23 cellular contexts compared by ENCODE assay signal in the genomic region with DNA sequence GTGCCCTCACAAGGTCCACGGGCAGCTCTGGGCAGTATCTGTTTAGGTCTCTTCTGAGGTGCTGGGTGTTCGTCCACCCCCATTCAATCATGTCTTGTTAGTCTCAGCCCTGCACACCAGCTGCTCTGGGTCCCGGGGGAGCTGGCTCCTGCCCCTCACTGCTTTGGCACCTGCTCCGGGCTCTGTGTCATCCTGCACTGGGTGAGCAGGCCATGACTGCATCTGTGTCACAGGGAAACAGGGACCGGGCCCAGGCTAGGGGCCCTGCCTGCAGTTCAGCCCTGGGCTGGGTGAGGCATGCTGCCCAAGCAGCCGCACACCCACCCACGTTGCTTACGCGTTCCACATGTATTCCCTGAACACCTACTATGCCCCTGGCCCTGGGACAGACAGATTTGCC. TPM values are rescaled to one million over a fixed set of nuclear protein-coding genes. Genes with fewer than 3 reads are reported as not detected.
DNase-seq lines count a peak whose midpoint lies in the region; ATAC-seq, FAIRE-seq and TF ChIP-seq lines count a peak whose summit lies in the region.
"Had no signal": no experiment of that assay in that cellular context is flagged by ENCODE, and none has a peak within 500 bp of the region (broad histone marks: within the 10 kb centered on the region; RNA-seq: fewer than 3 reads in every experiment).

No MANE protein-coding gene starts in this region.

- H3K27me3 ChIP-seq in GM12878 (replicated peaks in 1 of 2; ENCODE audit: control insufficient read depth in 2 of 2, insufficient read depth in 2 of 2, low read length in 1 of 2) (peaks cover 11% of the 10 kb centered on the region in 2 experiments; a peak in 3 of 4 replicates), stomach (peaks cover 0 to 94% (median 30%) of the 10 kb centered on the region in 3 donors)

- H3K27ac Mint-ChIP-seq in stimulated activated effector memory CD8-positive, alpha-beta T cell treated with anti-CD3 and anti-CD28 coated beads, Interleukin-12 subunit alpha, Interleukin-12 subunit beta, amount 100 ng/mL, for 72 hours, result no peak overlapping the region
- H3K27ac Mint-ChIP-seq: activated naive CD8-positive, alpha-beta T cell treated with anti-CD3 and anti-CD28 coated beads, Interleukin-2, amount 10 ng/mL, durations not matched to agents 7 days and 5 days; activated T-helper 1 cell treated with anti-CD3 and anti-CD28 coated beads, Interleukin-12 subunit alpha, Interleukin-12 subunit beta, Interleukin-2, Interleukin-4 antibody, amounts not matched to agents 30 ng/mL and 10 ng/mL and 1 ng/mL, durations not matched to agents 14 hours and 24 hours and 36 hours; T-helper 2 cell treated with Interferon-gamma antibody and Interleukin-4, amounts not matched to agents 5 μg/mL and 100 μg/mL, for 36 hours had no signal

- TF ChIP-seq CTCF in GM12878 (IDR thresholded peaks at IDR 0.05 in 2 of 3, conservative IDR thresholded peaks at IDR 0.05 in 1 of 3; ENCODE audit: control insufficient read depth in 2 of 3, extremely low read depth in 1 of 3, insufficient read depth in 1 of 3, low read depth in 3 of 3, low read length in 3 of 3) (no peak), stomach (IDR thresholded peaks at IDR 0.05) (no peak)

- CTCF ChIA-PET in GM12878 (lab: Yijun Ruan, JAX), result interaction anchor here (0.6 kb wide), 1 partner anchor 27 kb away, joined by 3 read pairs; no protein-coding TSS in a partner anchor

- no peaks in the 10 kb centered on the region for H3K9me3 ChIP-seq in GM12878 (replicated peaks; ENCODE audit: control insufficient read depth, insufficient read depth, low read length)
- no peaks in the 10 kb centered on the region for H3K9me3 ChIP-seq in stomach
- H3K9me3 ChIP-seq: gastroesophageal sphincter, SJSA1, tibial artery had no signal

- H2AFZ ChIP-seq in GM12878 (ENCODE audit: control insufficient read depth, low read depth, low read length), result no peak overlapping the region

- no peaks in the 10 kb centered on the region for H3K36me3 ChIP-seq in GM12878 (ENCODE audit: control insufficient read depth in 2 of 2, insufficient read depth in 2 of 2, low read length in 1 of 2)
- H3K36me3 ChIP-seq in stomach, result no peaks in the 10 kb centered on the region
- H3K36me3 ChIP-seq: gastroesophageal sphincter, SJSA1, tibial artery had no signal

- intact Hi-C loops in GM12878 (cut with micrococcal nuclease; ENCODE audit: unreplicated experiment), result no loop called here
- intact Hi-C loops in stomach (cut with DNase I; ENCODE audit: low total_unique reads), result no loop called here

- no peak for TF ChIP-seq EP300 in GM12878 (IDR thresholded peaks at IDR 0.05; ENCODE audit: borderline replicate concordance in 1 of 2, control insufficient read depth in 1 of 2, low read depth in 2 of 2, low read length in 2 of 2)
- TF ChIP-seq EP300 in stomach (IDR thresholded peaks at IDR 0.05), result no peak

- H3K79me2 ChIP-seq in GM12878 (ENCODE audit: control insufficient read depth, insufficient read depth, low read length), result no peaks in the 10 kb centered on the region

- no peaks in the 10 kb centered on the region for H3K36me3 Mint-ChIP-seq in stimulated activated effector memory CD8-positive, alpha-beta T cell treated with anti-CD3 and anti-CD28 coated beads, Interleukin-12 subunit alpha, Interleukin-12 subunit beta, amount 100 ng/mL, for 72 hours
- H3K36me3 Mint-ChIP-seq: activated naive CD8-positive, alpha-beta T cell treated with anti-CD3 and anti-CD28 coated beads, Interleukin-2, amount 10 ng/mL, durations not matched to agents 7 days and 5 days had no signal

- no peak overlapping the region for H3K4me3 Mint-ChIP-seq in stimulated activated effector memory CD8-positive, alpha-beta T cell treated with anti-CD3 and anti-CD28 coated beads, Interleukin-12 subunit alpha, Interleukin-12 subunit beta, amount 100 ng/mL, for 72 hours
- H3K4me3 Mint-ChIP-seq: activated naive CD8-positive, alpha-beta T cell treated with anti-CD3 and anti-CD28 coated beads, Interleukin-2, amount 10 ng/mL, durations not matched to agents 7 days and 5 days; activated T-helper 1 cell treated with anti-CD3 and anti-CD28 coated beads, Interleukin-12 subunit alpha, Interleukin-12 subunit beta, Interleukin-2, Interleukin-4 antibody, amounts not matched to agents 30 ng/mL and 10 ng/mL and 1 ng/mL, durations not matched to agents 14 hours and 24 hours and 36 hours; T-helper 2 cell treated with Interferon-gamma antibody and Interleukin-4, amounts not matched to agents 5 μg/mL and 100 μg/mL, for 36 hours had no signal

- POLR2A ChIA-PET in GM12878 (lab: Charles Lee), result no interaction called here

- SMC1A ChIA-PET in GM12878 (lab: Charles Lee; ENCODE audit: uncharacterized antibody, unreplicated experiment), result no interaction called here

- ATAC-seq in GM12878, result peak; percentile 32
- peak; percentile 11 for ATAC-seq in stimulated activated effector memory CD8-positive, alpha-beta T cell treated with anti-CD3 and anti-CD28 coated beads, Interleukin-12 subunit alpha, Interleukin-12 subunit beta, amount 100 ng/mL, for 72 hours
- ATAC-seq: gastroesophageal sphincter, HepG2, left cardiac atrium had no signal

- in situ Hi-C loops in GM12878 (cut with MboI), result no loop called here

- RAD21 ChIA-PET in GM12878 (lab: Charles Lee; ENCODE audit: unreplicated experiment), result no interaction called here

- H3K27ac ChIP-seq in GM12878 (ENCODE audit: control insufficient read depth, insufficient read depth) (no peak overlapping the region), stomach (no peak overlapping the region)
- H3K27ac ChIP-seq: 22Rv1, gastroesophageal sphincter, SJSA1, tibial artery had no signal

- TF ChIP-seq RAD21 in GM12878 (IDR thresholded peaks at IDR 0.05; ENCODE audit: insufficient read depth, low read depth, low read length), result no peak

- DNase-seq in DMS153 (lab: John Stamatoyannopoulos, UW), result peak; percentile 28
- DNase-seq in DMS153 treated with DMSO at 0.1 percent for 48 hours (lab: John Stamatoyannopoulos, UW; ENCODE audit: unreplicated experiment), result no peak
- peak; percentile 94 for DNase-seq in NCI-H2171 treated with DMSO at 0.1 percent for 48 hours (lab: John Stamatoyannopoulos, UW)
- no peak for DNase-seq in GM12878 (ENCODE audit: low read depth, low spot score)
- no peak for DNase-seq in stimulated activated effector memory CD8-positive, alpha-beta T cell treated with anti-CD3 and anti-CD28 coated beads, Interleukin-12 subunit alpha, Interleukin-12 subunit beta, amount 100 ng/mL, for 72 hours (ENCODE audit: low spot score in 2 of 2)
- DNase-seq in stimulated activated naive CD4-positive, alpha-beta T cell (lab: John Stamatoyannopoulos, UW), result no peak
- no peak for DNase-seq in stomach
- DNase-seq in H4 (ENCODE audit: low spot score), result no peak
- DNase-seq: activated CD4-positive, CD25-positive, alpha-beta regulatory T cell treated with anti-CD3 and anti-CD28 coated beads, Interleukin-2, amount 50 U/mL, for 72 hours; activated naive CD8-positive, alpha-beta T cell treated with anti-CD3 and anti-CD28 coated beads, Interleukin-2, amount 10 ng/mL, durations not matched to agents 7 days and 5 days; DMS 273 treated with DMSO at 0.1 percent for 48 hours; erythroblast; left cardiac atrium; stimulated activated CD4-positive, alpha-beta T cell treated with anti-CD3 and anti-CD28 coated beads, Interleukin-12 subunit alpha, Interleukin-12 subunit beta, amount 100 ng/mL, for 4 hours; tibial artery had no signal

- no peaks in the 10 kb centered on the region; the same call in 1 of the 2 replicates for H4K20me1 ChIP-seq in GM12878 (ENCODE audit: control insufficient read depth, insufficient read depth)

- no peak overlapping the region for H3K4me2 ChIP-seq in GM12878 (ENCODE audit: control insufficient read depth, insufficient read depth)

- H3K4me3 ChIP-seq in GM12878, result no peak overlapping the region
- no peak overlapping the region for H3K4me3 ChIP-seq in stomach
- H3K4me3 ChIP-seq: dorsolateral prefrontal cortex, gastroesophageal sphincter, SJSA1, tibial artery had no signal

- no peaks in the 10 kb centered on the region for H3K9me3 Mint-ChIP-seq in stimulated activated effector memory CD8-positive, alpha-beta T cell treated with anti-CD3 and anti-CD28 coated beads, Interleukin-12 subunit alpha, Interleukin-12 subunit beta, amount 100 ng/mL, for 72 hours
- H3K9me3 Mint-ChIP-seq: activated naive CD8-positive, alpha-beta T cell treated with anti-CD3 and anti-CD28 coated beads, Interleukin-2, amount 10 ng/mL, durations not matched to agents 7 days and 5 days; activated T-helper 1 cell treated with anti-CD3 and anti-CD28 coated beads, Interleukin-12 subunit alpha, Interleukin-12 subunit beta, Interleukin-2, Interleukin-4 antibody, amounts not matched to agents 30 ng/mL and 10 ng/mL and 1 ng/mL, durations not matched to agents 14 hours and 24 hours and 36 hours; T-helper 2 cell treated with Interferon-gamma antibody and Interleukin-4, amounts not matched to agents 5 μg/mL and 100 μg/mL, for 36 hours had no signal

- WGBS in GM12878 (ENCODE audit: insufficient coverage, insufficient replicate concordance, low lambda C conversion rate, missing lambda C conversion rate), result 25% methylated on average over 9 of the region's 9 CpGs
- WGBS in stomach, 5 donors, result 81 to 90% (median 82%) methylated on average over 8 to 9 of the region's 9 CpGs

- TF ChIP-seq POLR2A in GM12878 (IDR thresholded peaks at IDR 0.05; ENCODE audit: low read depth, low read length) (no peak), stomach (IDR thresholded peaks at IDR 0.05) (no peak)

- no peak overlapping the region for H3K9ac ChIP-seq in GM12878 (ENCODE audit: control insufficient read depth, insufficient read depth, low read length)

- no peaks in the 10 kb centered on the region for H3K4me1 ChIP-seq in GM12878 (ENCODE audit: control insufficient read depth, insufficient read depth, low read length)
- H3K4me1 ChIP-seq in stomach, result peaks cover 0 to 5% (median 0%) of the 10 kb centered on the region in 4 donors
- H3K4me1 ChIP-seq: gastroesophageal sphincter, SJSA1, tibial artery had no signal

- no TSS peak for BruUV-seq in GM12878 (replicated peaks; lab: Mats Ljungman, UMichigan)

- H3K4me1 Mint-ChIP-seq in stimulated activated effector memory CD8-positive, alpha-beta T cell treated with anti-CD3 and anti-CD28 coated beads, Interleukin-12 subunit alpha, Interleukin-12 subunit beta, amount 100 ng/mL, for 72 hours, result no peaks in the 10 kb centered on the region
- H3K4me1 Mint-ChIP-seq: activated naive CD8-positive, alpha-beta T cell treated with anti-CD3 and anti-CD28 coated beads, Interleukin-2, amount 10 ng/mL, durations not matched to agents 7 days and 5 days had no signal

- FAIRE-seq in GM12878 (lab: Jason Lieb, UNC), result no peak
- FAIRE-seq: bronchial epithelial cell, HepG2 had no signal

RNA-seq across cellular contexts. Expression of a gene that starts 43.9 kb away (rescaled TPM):
- total RNA-seq in GM12878 (2013; cell fraction: nucleolus; rRNA removed), result 0.37 and 0.40 TPM in 2 replicates
- total RNA-seq in GM12878 (2014; rRNA removed) (not detected in 2 replicates), GM12878 (2014; rRNA removed; fragmentation: Illumina TruSeq; extraction: Trizol) (not detected in 2 replicates), GM12878 (2021) (0.03 and 0.05 TPM in 2 replicates), stomach (under 1 TPM in 2 of 5 donors, not detected in 3; 0.18 to 0.89 TPM)
- 0.04 TPM for polyA plus RNA-seq in GM12878 (2011; ENCODE audit: low read depth)
- polyA plus RNA-seq in GM12878 (2011; rRNA removed) (0.03 TPM in 1 of 2 replicates, not detected in the other), GM12878 (2014; fragmentation: Illumina TruSeq; extraction: Trizol) (not detected in 2 replicates), GM12878 (2014; fragmentation: Nextera tagmentation; extraction: Ambion mirVana) (not detected), GM12878 (2014; rRNA removed) (not detected in 2 replicates), GM12878 (2016; fragmentation: Nextera tagmentation; extraction: Ambion mirVana) (not detected), stomach (under 1 TPM in 1 of 3 donors, not detected in 2; 0.03 TPM)
- 0.05 and 0.07 TPM in 2 replicates for polyA plus RNA-seq in GM12878 (2011; cell fraction: cytosol; rRNA removed)
- 0.23 and 0.36 TPM in 2 replicates for polyA plus RNA-seq in GM12878 (2011; cell fraction: nucleus; rRNA removed)
- 0.11 TPM in 2 replicates for polyA plus RNA-seq in GM12878 (2012)
- polyA minus RNA-seq in GM12878 (2011; rRNA and poly(A)+ RNA removed), result 0.10 TPM in 1 of 2 replicates, not detected in the other
- not detected in 2 replicates for polyA minus RNA-seq in GM12878 (2011; cell fraction: cytosol; rRNA and poly(A)+ RNA removed)
- polyA minus RNA-seq in GM12878 (2011; cell fraction: nucleus; rRNA and poly(A)+ RNA removed), result not detected in 2 replicates
- total RNA-seq in H4 (2014; rRNA removed; shearing (Covaris generic)), result 0.29 and 0.41 TPM in 2 replicates
- total RNA-seq: HepG2 had no signal

Comparison
In these comparisons a context has a peak if more than half of its experiments do, and no peak if none do; other contexts are left out.
1. DNase-seq: peak in DMS153 (single experiment) and NCI-H2171 treated with DMSO at 0.1 percent for 48 hours (single experiment); none in DMS153 treated with DMSO at 0.1 percent for 48 hours (single experiment), GM12878 (single experiment), stimulated activated effector memory CD8-positive, alpha-beta T cell treated with anti-CD3 and anti-CD28 coated beads, Interleukin-12 subunit alpha, Interleukin-12 subunit beta, amount 100 ng/mL, for 72 hours (0 of 2), stimulated activated naive CD4-positive, alpha-beta T cell (0 of 6), stomach (single experiment) and H4 (single experiment).